10 cellular contexts compared by ENCODE assay signal in the genomic region with DNA sequence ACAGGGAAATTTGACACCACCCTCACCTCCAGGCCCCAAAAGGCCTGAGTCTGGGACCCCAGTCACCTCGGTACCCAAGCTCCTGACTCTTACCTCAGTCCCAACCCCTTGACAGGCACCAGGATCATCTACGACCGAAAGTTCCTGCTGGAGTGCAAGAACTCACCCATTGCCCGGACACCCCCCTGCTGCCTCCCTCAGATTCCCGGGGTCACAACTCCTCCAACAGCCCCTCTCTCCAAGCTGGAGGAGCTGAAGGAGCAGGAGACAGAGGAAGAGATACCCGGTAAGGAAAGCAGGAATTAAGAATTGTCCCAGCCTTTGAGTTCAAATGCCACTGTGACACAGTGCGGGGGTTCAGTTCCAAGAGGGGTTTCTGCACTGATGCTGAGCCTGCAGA. TPM values are rescaled to one million over a fixed set of nuclear protein-coding genes. Genes with fewer than 3 reads are reported as not detected.
A peak's percentile ranks its signal among the peaks of the same experiment; 100 is the strongest.
DNase-seq lines count a peak whose midpoint lies in the region; ATAC-seq and TF ChIP-seq lines count a peak whose summit lies in the region.
"Had no signal": no experiment of that assay in that cellular context is flagged by ENCODE, and none has a peak within 500 bp of the region (broad histone marks: within the 10 kb centered on the region; RNA-seq: fewer than 3 reads in every experiment).

No MANE protein-coding gene starts in this region.

- peaks cover 49% of the 10 kb centered on the region for H3K4me1 Mint-ChIP-seq in CD4-positive, alpha-beta T cell (ENCODE audit: low read depth)
- H3K4me1 Mint-ChIP-seq in endothelial cell (ENCODE audit: unreplicated experiment), result peaks cover 40% of the 10 kb centered on the region

- H3K4me2 ChIP-seq in OCI-LY1 (ENCODE audit: low read length) (no peak overlapping the region), MM.1S (ENCODE audit: low read depth, low read length) (no peak overlapping the region)

- no peaks in the 10 kb centered on the region for H3K27me3 Mint-ChIP-seq in CD4-positive, alpha-beta T cell
- peaks cover 6% of the 10 kb centered on the region for H3K27me3 Mint-ChIP-seq in endothelial cell (ENCODE audit: unreplicated experiment)

- H3F3A ChIP-seq in OCI-LY1 (ENCODE audit: insufficient read depth, low read length) (no peaks in the 10 kb centered on the region), MM.1S (ENCODE audit: insufficient read depth, low read length) (no peaks in the 10 kb centered on the region; the same call in none of the 2 replicates)

- no peaks in the 10 kb centered on the region for H3K27me3 ChIP-seq in CD4-positive, alpha-beta T cell (ENCODE audit: control insufficient read depth, insufficient read depth, low read length)
- H3K27me3 ChIP-seq in OCI-LY1 (ENCODE audit: insufficient read depth, low read length) (no peaks in the 10 kb centered on the region), MM.1S (replicated peaks; ENCODE audit: insufficient read depth, low read length) (no peaks in the 10 kb centered on the region)
- H3K27me3 ChIP-seq: SJSA1 had no signal

- H3K36me3 Mint-ChIP-seq in CD4-positive, alpha-beta T cell (ENCODE audit: low read depth), result peaks cover 79% of the 10 kb centered on the region
- H3K36me3 Mint-ChIP-seq in endothelial cell (ENCODE audit: low read depth, unreplicated experiment), result peaks cover 48% of the 10 kb centered on the region

- no peak overlapping the region for H3K4me3 ChIP-seq in OCI-LY1 (ENCODE audit: low read depth, low read length, poor library complexity, severe bottlenecking)
- H3K4me3 ChIP-seq in MM.1S (ENCODE audit: low read length), result no peak overlapping the region
- H3K4me3 ChIP-seq: SJSA1 had no signal

- DNase-seq in CD4-positive, alpha-beta T cell, result no peak
- DNase-seq in endothelial cell (ENCODE audit: low spot score) (no peak), posterior vena cava (ENCODE audit: low spot score) (peak; percentile 43), dedifferentiated amniotic fluid mesenchymal stem cell (ENCODE audit: extremely low spot score) (no peak), MM.1S (no peak), GDM1 (lab: John Stamatoyannopoulos, UW) (no peak)
- DNase-seq: KG1 had no signal

- H3K4me3 Mint-ChIP-seq in CD4-positive, alpha-beta T cell, result peak overlapping the region; percentile 96
- no peak overlapping the region for H3K4me3 Mint-ChIP-seq in endothelial cell (ENCODE audit: unreplicated experiment)

- no peak for TF ChIP-seq CTCF in CD4-positive, alpha-beta T cell (IDR thresholded peaks at IDR 0.05)
- TF ChIP-seq CTCF in OCI-LY1 (IDR thresholded peaks at IDR 0.05; ENCODE audit: low read length) (no peak), endothelial cell (IDR thresholded peaks at IDR 0.05; ENCODE audit: unreplicated experiment) (no peak), MM.1S (IDR thresholded peaks at IDR 0.05; ENCODE audit: low read length) (no peak)

- POLR2A ChIA-PET in CD4-positive, alpha-beta T cell (lab: Charles Lee), result interaction anchor here (1.1 to 5.0 kb wide), 12 partner anchors 9 to 163 kb away, joined by 4 to 87 read pairs (median 24); partner anchors contain the start of genes ANKHD1, APBB3, CD14 and HARS1

- no peaks in the 10 kb centered on the region for H3K9me2 ChIP-seq in OCI-LY1 (ENCODE audit: low read depth, low read length)
- no peaks in the 10 kb centered on the region for H3K9me2 ChIP-seq in MM.1S (replicated peaks; ENCODE audit: insufficient read depth, low read length)

- intact Hi-C loops in CD4-positive, alpha-beta T cell (cut with DNase I, micrococcal nuclease), result loop anchor here (2.0 to 5.0 kb wide), 4 partner anchors 16 to 164 kb away; partner anchors contain the start of genes ANKHD1 (in 2 of the 2), APBB3 (in 1 of the 2), SLC35A4 (in 1 of the 2) and TMCO6 (in 1 of the 2)
- intact Hi-C loops in posterior vena cava (cut with DNase I), result loop anchor here in 1 of 2 donors (5.0 kb wide), 1 partner anchor 94 kb away; no protein-coding TSS in a partner anchor

- CTCF ChIA-PET in CD4-positive, alpha-beta T cell (lab: Charles Lee), result interaction anchor here (1.7 to 3.5 kb wide), 4 partner anchors 15 to 171 kb away, joined by 9 to 22 read pairs (median 14); partner anchors contain the start of genes APBB3, SLC35A4 and TMCO6

- H3K9me3 ChIP-seq in CD4-positive, alpha-beta T cell (ENCODE audit: control insufficient read depth, low read length), result no peaks in the 10 kb centered on the region
- H3K9me3 ChIP-seq in OCI-LY1 (ENCODE audit: low read length), result no peaks in the 10 kb centered on the region
- H3K9me3 ChIP-seq in MM.1S (replicated peaks; ENCODE audit: insufficient read depth, low read length), result no peaks in the 10 kb centered on the region
- H3K9me3 ChIP-seq: SJSA1 had no signal

- H3K9ac ChIP-seq in OCI-LY1 (ENCODE audit: low read length) (no peak overlapping the region; the same call in 1 of the 2 replicates), MM.1S (ENCODE audit: low read length) (no peak overlapping the region)

- H4K20me1 ChIP-seq in OCI-LY1 (ENCODE audit: insufficient read depth, low read length), result no peaks in the 10 kb centered on the region
- H4K20me1 ChIP-seq in MM.1S (ENCODE audit: insufficient read depth, low read length), result 0 out of 2 replicates have a peak, but pooled peaks cover 4% of the 10 kb centered on the region

- H3K36me3 ChIP-seq in OCI-LY1 (ENCODE audit: insufficient read depth, low read length) (peaks cover 58% of the 10 kb centered on the region), MM.1S (replicated peaks; ENCODE audit: insufficient read depth, low read length) (0 out of 2 replicates have a peak, but pooled peaks cover 4% of the 10 kb centered on the region)

- H3K27ac ChIP-seq in CD4-positive, alpha-beta T cell (ENCODE audit: low read depth, low read length), result peak overlapping the region; percentile 88
- H3K27ac ChIP-seq in OCI-LY1 (ENCODE audit: low read depth, low read length, poor library complexity, severe bottlenecking), result peak overlapping the region; percentile 71
- no peak overlapping the region for H3K27ac ChIP-seq in MM.1S (ENCODE audit: low read length)
- H3K27ac ChIP-seq: SJSA1 had no signal

- no peak overlapping the region for H2AFZ ChIP-seq in OCI-LY1 (ENCODE audit: low read length)
- no peak overlapping the region for H2AFZ ChIP-seq in MM.1S (ENCODE audit: low read length)

- no peaks in the 10 kb centered on the region for H3K9me3 Mint-ChIP-seq in CD4-positive, alpha-beta T cell
- no peaks in the 10 kb centered on the region for H3K9me3 Mint-ChIP-seq in endothelial cell (ENCODE audit: unreplicated experiment)

- H3K27ac Mint-ChIP-seq in CD4-positive, alpha-beta T cell, result peak overlapping the region; percentile 96
- H3K27ac Mint-ChIP-seq in endothelial cell (ENCODE audit: unreplicated experiment), result peak overlapping the region; percentile 16

- H3K79me2 ChIP-seq in OCI-LY1 (ENCODE audit: insufficient read depth, low read length), result no peaks in the 10 kb centered on the region
- peaks cover 19% of the 10 kb centered on the region for H3K79me2 ChIP-seq in MM.1S (ENCODE audit: low read length)

- H3K4me1 ChIP-seq in OCI-LY1 (ENCODE audit: insufficient read depth, low read length, severe bottlenecking) (peaks cover 28% of the 10 kb centered on the region), MM.1S (ENCODE audit: low read length) (0 out of 2 replicates have a peak, but pooled peaks cover 4% of the 10 kb centered on the region)

- ATAC-seq in CD4-positive, alpha-beta T cell (ENCODE audit: poor library complexity), result no peak
- no peak for ATAC-seq in HG03095 (IDR thresholded peaks at IDR 0.05; ENCODE audit: unreplicated experiment)

RNA-seq across cellular contexts. Expression of gene EIF4EBP3, which starts 1.3 kb away (rescaled TPM):
- 10 to 100 TPM; 12.7 to 15.1 TPM for total RNA-seq in CD4-positive, alpha-beta T cell
- 16.4 TPM for total RNA-seq in endothelial cell (ENCODE audit: unreplicated experiment)
- total RNA-seq in posterior vena cava, result 10 to 100 TPM in 1 of 2 donors, 1 to 10 TPM in 1; 8.5 to 11.0 TPM

RNA-seq across cellular contexts. Expression of gene SRA1, which starts 8.5 kb away (rescaled TPM):
- 10 to 100 TPM; 30.9 to 31.6 TPM for total RNA-seq in CD4-positive, alpha-beta T cell
- total RNA-seq in endothelial cell (ENCODE audit: unreplicated experiment) (17.1 TPM), posterior vena cava (10 to 100 TPM; 27.9 to 28.0 TPM)

RNA-seq across cellular contexts. Expression of gene APBB3, which starts 15.6 kb away (rescaled TPM):
- 10 to 100 TPM; 56.6 to 61.5 TPM for total RNA-seq in CD4-positive, alpha-beta T cell
- 24.6 TPM for total RNA-seq in endothelial cell (ENCODE audit: unreplicated experiment)
- 10 to 100 TPM; 12.5 to 19.7 TPM for total RNA-seq in posterior vena cava

RNA-seq across cellular contexts. Expression of gene SLC35A4, which starts 15.8 kb away (rescaled TPM):
- 10 to 100 TPM; 16.9 to 17.8 TPM for total RNA-seq in CD4-positive, alpha-beta T cell
- total RNA-seq in endothelial cell (ENCODE audit: unreplicated experiment) (91.2 TPM), posterior vena cava (10 to 100 TPM; 43.9 to 55.0 TPM)
